Comparison of ENCODE assay signal across 10 cellular contexts in genomic region chr1:167661527-167662436, GRCh38. TPM values are rescaled to one million over a fixed set of nuclear protein-coding genes. Genes with fewer than 3 reads are reported as not detected.
DNase-seq lines count a peak whose midpoint lies in the region; ATAC-seq lines count a peak whose summit lies in the region.
"Had no signal": no experiment of that assay in that cellular context is flagged by ENCODE, and none has a peak within 500 bp of the region (broad histone marks: within the 10 kb centered on the region; RNA-seq: fewer than 3 reads in every experiment).

No MANE protein-coding gene starts in this region.

- peak; percentile 85 for DNase-seq in GM04504 (ENCODE audit: low read depth)
- no peak for DNase-seq in T-cell
- peak; percentile 95 for DNase-seq in fibroblast of peridontal ligament (ENCODE audit: extremely low read depth)
- DNase-seq in smooth muscle cell of the brain vasculature (ENCODE audit: low read depth, low spot score) = peak; percentile 66
- no peak for DNase-seq in NCI-H2029 (lab: John Stamatoyannopoulos, UW)
- no peak for DNase-seq in KBM-7
- no peak for DNase-seq in retina
- DNase-seq: NCI-H1417 treated with DMSO at 0.1 percent for 48 hours had no signal

- CTCF ChIA-PET in T-cell (lab: Charles Lee) = no interaction called here

- no peak overlapping the region for H3K4me3 Mint-ChIP-seq in T-cell
- H3K4me3 Mint-ChIP-seq: type B pancreatic cell had no signal

- POLR2A ChIA-PET in T-cell (lab: Charles Lee) = no interaction called here

- H3K4me1 Mint-ChIP-seq in T-cell = peaks cover 97 to 99% (median 98%) of the 10 kb centered on the region in 3 donors

- peaks cover 39% of the 10 kb centered on the region for H3K36me3 Mint-ChIP-seq in T-cell
- H3K36me3 Mint-ChIP-seq: type B pancreatic cell had no signal

- H3K9me3 Mint-ChIP-seq in T-cell = no peaks in the 10 kb centered on the region
- H3K9me3 Mint-ChIP-seq: type B pancreatic cell had no signal

- ATAC-seq in T-cell (replicated peaks in 1 of 4) (no peak), GM21526 (IDR thresholded peaks at IDR 0.05; ENCODE audit: low FRiP score, unreplicated experiment) (no peak)

- H3K27me3 Mint-ChIP-seq in T-cell = no peaks in the 10 kb centered on the region
- H3K27me3 Mint-ChIP-seq: type B pancreatic cell had no signal

- H3K27ac Mint-ChIP-seq in T-cell = peak overlapping the region; percentile 65 to 71
- H3K27ac Mint-ChIP-seq: type B pancreatic cell had no signal

- in situ Hi-C loops in KBM-7 (cut with MboI; ENCODE audit: low pct_unique_long_range_greater_than_20kb, low sequenced_read_pairs) = no loop called here

RNA-seq across cellular contexts. Expression of gene RCSD1, which starts 31.8 kb away (rescaled TPM):
- 100 to 1,000 TPM; 101 to 126 (median 107) TPM for total RNA-seq in T-cell

RNA-seq across cellular contexts. Expression of gene MPZL1, which starts 60.0 kb away (rescaled TPM):
- total RNA-seq in T-cell = 1 to 10 TPM; 5.1 to 9.9 (median 8.5) TPM

Comparison
In these comparisons a context has a peak if more than half of its experiments do, and no peak if none do; other contexts are left out.
1. DNase-seq: peak in GM04504 (single experiment), fibroblast of peridontal ligament (single experiment) and smooth muscle cell of the brain vasculature (single experiment); none in T-cell (0 of 34), NCI-H2029 (single experiment), KBM-7 (single experiment) and retina (single experiment).